Comparison of ENCODE assay signal across 8 cellular contexts in the genomic region with DNA sequence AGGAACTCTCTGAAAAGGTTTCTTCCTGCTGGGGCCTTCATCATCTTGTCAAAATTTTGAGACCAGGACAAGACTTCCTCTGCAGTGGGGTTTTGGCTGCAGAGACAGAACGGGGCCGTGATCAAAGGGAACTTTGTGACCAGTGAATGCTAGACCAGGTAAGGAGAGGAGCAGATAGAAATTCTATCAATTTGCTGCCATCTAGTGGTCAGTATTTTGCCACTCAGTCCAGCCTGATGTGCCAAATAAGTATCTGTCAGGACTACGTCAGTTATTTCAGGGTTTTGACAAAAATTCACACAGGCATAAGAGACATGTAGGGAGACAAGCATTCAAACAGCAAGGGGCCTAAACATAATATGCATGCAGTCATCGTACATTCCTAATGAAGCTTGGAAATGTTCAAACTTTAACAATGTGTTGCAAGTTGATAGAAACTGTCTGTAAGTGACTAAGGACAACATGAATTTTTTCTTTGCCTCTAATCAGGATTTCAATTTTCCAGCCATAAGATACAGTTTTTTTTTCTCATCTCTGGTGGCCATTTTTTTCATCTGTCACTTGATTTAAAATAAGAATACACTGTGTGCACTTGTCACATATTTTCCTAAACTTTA. TPM values are rescaled to one million over a fixed set of nuclear protein-coding genes. Genes with fewer than 3 reads are reported as not detected.
DNase-seq lines count a peak whose midpoint lies in the region; ATAC-seq, FAIRE-seq and TF ChIP-seq lines count a peak whose summit lies in the region.

No MANE protein-coding gene starts in this region.

- peak; percentile 98 for ATAC-seq in HG02798 (IDR thresholded peaks at IDR 0.05; ENCODE audit: poor library complexity, unreplicated experiment)

- H3K4me3 Mint-ChIP-seq in MCF 10A (ENCODE audit: unreplicated experiment) (no peak overlapping the region), immature natural killer cell (no peak overlapping the region)

- POLR2A ChIA-PET in MCF 10A (lab: Yijun Ruan, JAX): interaction anchor here (1.7 kb wide), 1 partner anchor 22 kb away, joined by 4 read pairs; a partner anchor contains a TSS

- H3K9me3 Mint-ChIP-seq in MCF 10A (ENCODE audit: unreplicated experiment) (no peaks in the 10 kb centered on the region), immature natural killer cell (no peaks in the 10 kb centered on the region)

- H3K27ac Mint-ChIP-seq in MCF 10A (ENCODE audit: low read depth, unreplicated experiment) (no peak overlapping the region), immature natural killer cell (no peak overlapping the region)

- intact Hi-C loops in MCF 10A (cut with micrococcal nuclease): loop anchor here (1.0 kb wide), 3 partner anchors 70 to 275 kb away; no protein-coding TSS in a partner anchor

- FAIRE-seq in GM18507 (lab: Jason Lieb, UNC): peak; percentile 90

- TF ChIP-seq POLR2A in NB4 (IDR thresholded peaks at IDR 0.05; ENCODE audit: extremely low read depth, insufficient read length): no peak

- H3K36me3 Mint-ChIP-seq in MCF 10A (ENCODE audit: insufficient read depth, unreplicated experiment) (peaks cover 4% of the 10 kb centered on the region), immature natural killer cell (peaks cover 0 to 10% (median 0%) of the 10 kb centered on the region in 3 donors)

- BruUV-seq in MCF 10A (replicated peaks; lab: Mats Ljungman, UMichigan): no TSS peak

- H3K4me1 Mint-ChIP-seq in MCF 10A (ENCODE audit: insufficient read depth, unreplicated experiment): peaks cover 6% of the 10 kb centered on the region
- H3K4me1 Mint-ChIP-seq in immature natural killer cell: peaks cover 0 to 1% of the 10 kb centered on the region in 2 donors

- TF ChIP-seq CTCF in AG09319 (IDR thresholded peaks at IDR 0.05; ENCODE audit: low read depth, low read length): peak; percentile 79
- TF ChIP-seq CTCF in NB4 (IDR thresholded peaks at IDR 0.05; ENCODE audit: low read depth, low read length): peak; percentile 80
- peak; percentile 70 for TF ChIP-seq CTCF in MCF 10A (IDR thresholded peaks at IDR 0.05; ENCODE audit: unreplicated experiment)

- H3K4me3 ChIP-seq in NB4 (ENCODE audit: low read depth, low read length): no peak overlapping the region

- DNase-seq in AG09319 (ENCODE audit: extremely low read depth, low read depth) (no peak), GM18507 (ENCODE audit: extremely low spot score, insufficient read length, low read depth) (no peak), NB4 (ENCODE audit: low read depth) (peak; percentile 72), T-helper 1 cell (peak in 4 of 5 donors; percentile 4 to 63 (median 24)), MCF 10A (ENCODE audit: unreplicated experiment) (peak; percentile 70), immature natural killer cell (peak; percentile 45 to 52 (median 49))
- peak; percentile 16 for DNase-seq in stimulated activated CD4-positive, alpha-beta T cell treated with anti-CD3 and anti-CD28 coated beads, Interleukin-2, amount 100 ng/mL, for 4 hours (ENCODE audit: low read depth)

- H3K27me3 Mint-ChIP-seq in MCF 10A (ENCODE audit: insufficient read depth, unreplicated experiment) (no peaks in the 10 kb centered on the region), immature natural killer cell (ENCODE audit: low read depth in 3 of 3) (peaks cover 0 to 2% (median 0%) of the 10 kb centered on the region in 3 donors)

- CTCF ChIA-PET in MCF 10A (lab: Yijun Ruan, JAX): interaction anchor here (0.5 to 5.0 kb wide), 19 partner anchors 9 to 487 kb away, joined by 3 to 55 read pairs (median 4); no protein-coding TSS in a partner anchor

RNA-seq across cellular contexts. Expression of a gene that starts 22.0 kb away (rescaled TPM):
- total RNA-seq in MCF 10A (2022): 25.5 and 30.9 TPM in 2 replicates
- 10 to 100 TPM; 10.4 to 17.6 (median 16.4) TPM for polyA plus RNA-seq in immature natural killer cell

RNA-seq across cellular contexts. Expression of a gene that starts 41.7 kb away (rescaled TPM):
- 9.5 and 16.4 TPM in 2 replicates for total RNA-seq in MCF 10A (2022)
- polyA plus RNA-seq in immature natural killer cell: 1 to 10 TPM; 3.4 to 10.0 (median 5.7) TPM

Comparison
In these comparisons a context has a peak if more than half of its experiments do, and no peak if none do; other contexts are left out.
1. DNase-seq: peak in NB4 (single experiment), T-helper 1 cell (4 of 5), MCF 10A (single experiment), immature natural killer cell (3 of 3) and stimulated activated CD4-positive, alpha-beta T cell treated with anti-CD3 and anti-CD28 coated beads, Interleukin-2, amount 100 ng/mL, for 4 hours (single experiment); none in AG09319 (single experiment) and GM18507 (single experiment).
2. Peak in every context shown above with its lines, with median percentiles within 50 percentile points of each other: CTCF ChIP-seq.